1 cellular context compared by ENCODE assay signal in genomic region chr11:12725863-12726666, GRCh38.
TF ChIP-seq lines count a peak whose summit lies in the region.

No MANE protein-coding gene starts in this region.

TF ChIP-seq in SK-N-SH, 30 proteins besides CTCF, POLR2A, EP300 and RAD21 (continued from another document):
- TF ChIP-seq, protein P1, sequence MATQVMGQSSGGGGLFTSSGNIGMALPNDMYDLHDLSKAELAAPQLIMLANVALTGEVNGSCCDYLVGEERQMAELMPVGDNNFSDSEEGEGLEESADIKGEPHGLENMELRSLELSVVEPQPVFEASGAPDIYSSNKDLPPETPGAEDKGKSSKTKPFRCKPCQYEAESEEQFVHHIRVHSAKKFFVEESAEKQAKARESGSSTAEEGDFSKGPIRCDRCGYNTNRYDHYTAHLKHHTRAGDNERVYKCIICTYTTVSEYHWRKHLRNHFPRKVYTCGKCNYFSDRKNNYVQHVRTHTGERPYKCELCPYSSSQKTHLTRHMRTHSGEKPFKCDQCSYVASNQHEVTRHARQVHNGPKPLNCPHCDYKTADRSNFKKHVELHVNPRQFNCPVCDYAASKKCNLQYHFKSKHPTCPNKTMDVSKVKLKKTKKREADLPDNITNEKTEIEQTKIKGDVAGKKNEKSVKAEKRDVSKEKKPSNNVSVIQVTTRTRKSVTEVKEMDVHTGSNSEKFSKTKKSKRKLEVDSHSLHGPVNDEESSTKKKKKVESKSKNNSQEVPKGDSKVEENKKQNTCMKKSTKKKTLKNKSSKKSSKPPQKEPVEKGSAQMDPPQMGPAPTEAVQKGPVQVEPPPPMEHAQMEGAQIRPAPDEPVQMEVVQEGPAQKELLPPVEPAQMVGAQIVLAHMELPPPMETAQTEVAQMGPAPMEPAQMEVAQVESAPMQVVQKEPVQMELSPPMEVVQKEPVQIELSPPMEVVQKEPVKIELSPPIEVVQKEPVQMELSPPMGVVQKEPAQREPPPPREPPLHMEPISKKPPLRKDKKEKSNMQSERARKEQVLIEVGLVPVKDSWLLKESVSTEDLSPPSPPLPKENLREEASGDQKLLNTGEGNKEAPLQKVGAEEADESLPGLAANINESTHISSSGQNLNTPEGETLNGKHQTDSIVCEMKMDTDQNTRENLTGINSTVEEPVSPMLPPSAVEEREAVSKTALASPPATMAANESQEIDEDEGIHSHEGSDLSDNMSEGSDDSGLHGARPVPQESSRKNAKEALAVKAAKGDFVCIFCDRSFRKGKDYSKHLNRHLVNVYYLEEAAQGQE (IDR thresholded peaks at IDR 0.05; ENCODE audit: low read depth, low read length), result no peak
- TF ChIP-seq, protein P2, sequence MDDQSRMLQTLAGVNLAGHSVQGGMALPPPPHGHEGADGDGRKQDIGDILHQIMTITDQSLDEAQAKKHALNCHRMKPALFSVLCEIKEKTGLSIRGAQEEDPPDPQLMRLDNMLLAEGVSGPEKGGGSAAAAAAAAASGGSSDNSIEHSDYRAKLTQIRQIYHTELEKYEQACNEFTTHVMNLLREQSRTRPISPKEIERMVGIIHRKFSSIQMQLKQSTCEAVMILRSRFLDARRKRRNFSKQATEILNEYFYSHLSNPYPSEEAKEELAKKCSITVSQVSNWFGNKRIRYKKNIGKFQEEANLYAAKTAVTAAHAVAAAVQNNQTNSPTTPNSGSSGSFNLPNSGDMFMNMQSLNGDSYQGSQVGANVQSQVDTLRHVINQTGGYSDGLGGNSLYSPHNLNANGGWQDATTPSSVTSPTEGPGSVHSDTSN (IDR thresholded peaks at IDR 0.05), result no peak
- no peak for TF ChIP-seq FOXJ3 (CRISPR knock-in tag; IDR thresholded peaks at IDR 0.05)
- TF ChIP-seq, protein P3, sequence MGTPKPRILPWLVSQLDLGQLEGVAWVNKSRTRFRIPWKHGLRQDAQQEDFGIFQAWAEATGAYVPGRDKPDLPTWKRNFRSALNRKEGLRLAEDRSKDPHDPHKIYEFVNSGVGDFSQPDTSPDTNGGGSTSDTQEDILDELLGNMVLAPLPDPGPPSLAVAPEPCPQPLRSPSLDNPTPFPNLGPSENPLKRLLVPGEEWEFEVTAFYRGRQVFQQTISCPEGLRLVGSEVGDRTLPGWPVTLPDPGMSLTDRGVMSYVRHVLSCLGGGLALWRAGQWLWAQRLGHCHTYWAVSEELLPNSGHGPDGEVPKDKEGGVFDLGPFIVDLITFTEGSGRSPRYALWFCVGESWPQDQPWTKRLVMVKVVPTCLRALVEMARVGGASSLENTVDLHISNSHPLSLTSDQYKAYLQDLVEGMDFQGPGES (IDR thresholded peaks at IDR 0.05; ENCODE audit: low read depth, low read length), result no peak
- TF ChIP-seq ELF1 (IDR thresholded peaks at IDR 0.05), result no peak
TF ChIP-seq in SK-N-SH: peak in this region for 0.
